Comparison of ENCODE assay signal across 19 cellular contexts in the genomic region with DNA sequence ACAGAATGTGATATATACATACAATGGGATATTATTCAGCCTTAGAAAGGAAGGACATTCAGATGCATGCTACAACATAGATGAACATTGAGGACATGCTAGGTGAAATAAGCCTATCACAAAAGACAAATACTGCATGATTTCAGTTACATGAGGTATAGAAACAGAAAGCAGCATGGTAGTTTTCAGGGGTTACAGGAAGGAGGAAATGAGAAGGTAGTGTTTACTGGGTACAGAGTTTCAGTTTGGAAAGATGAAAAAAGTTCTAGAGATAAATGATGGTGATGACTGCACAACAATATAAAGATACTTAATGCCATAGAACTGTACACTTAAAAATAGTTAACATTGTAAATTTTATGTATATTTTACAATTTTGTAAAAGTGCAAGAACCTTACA.
DNase-seq lines count a peak whose midpoint lies in the region; ATAC-seq, FAIRE-seq and TF ChIP-seq lines count a peak whose summit lies in the region.
"Had no signal": no experiment of that assay in that cellular context is flagged by ENCODE, and none has a peak within 500 bp of the region (broad histone marks: within the 10 kb centered on the region; RNA-seq: fewer than 3 reads in every experiment).

No MANE protein-coding gene starts in this region.

- FAIRE-seq in GM12878 (lab: Jason Lieb, UNC), result no peak
- FAIRE-seq: endothelial cell of umbilical vein had no signal

- H3K27me3 ChIP-seq in GM12878 (replicated peaks in 1 of 2; ENCODE audit: control insufficient read depth in 2 of 2, insufficient read depth in 2 of 2, low read length in 1 of 2), result no peaks in the 10 kb centered on the region
- H3K27me3 ChIP-seq: BLaER1 treated with 17β-estradiol and CSF1 and Interleukin-3, amounts not matched to agents 10 nM and 100 nM; neural progenitor cell had no signal

- TF ChIP-seq EP300 in GM12878 (IDR thresholded peaks at IDR 0.05; ENCODE audit: borderline replicate concordance in 1 of 2, control insufficient read depth in 1 of 2, low read depth in 2 of 2, low read length in 2 of 2), result no peak

- no peaks in the 10 kb centered on the region for H3K9me3 ChIP-seq in GM12878 (replicated peaks; ENCODE audit: control insufficient read depth, insufficient read depth, low read length)

- no TSS peak for BruUV-seq in GM12878 (replicated peaks; lab: Mats Ljungman, UMichigan)

- in situ Hi-C loops in GM12878 (cut with MboI), result no loop called here

- H3K79me2 ChIP-seq in GM12878 (ENCODE audit: control insufficient read depth, insufficient read depth, low read length), result no peaks in the 10 kb centered on the region

- no peak for TF ChIP-seq POLR2A in GM12878 (IDR thresholded peaks at IDR 0.05; ENCODE audit: low read depth, low read length)

- no peak overlapping the region for H3K9ac ChIP-seq in GM12878 (ENCODE audit: control insufficient read depth, insufficient read depth, low read length)
- H3K9ac ChIP-seq: BLaER1 treated with 17β-estradiol and CSF1 and Interleukin-3, amounts not matched to agents 10 nM and 100 nM; neural progenitor cell had no signal

- SMC1A ChIA-PET in GM12878 (lab: Charles Lee; ENCODE audit: uncharacterized antibody, unreplicated experiment), result no interaction called here

- RAD21 ChIA-PET in GM12878 (lab: Charles Lee; ENCODE audit: unreplicated experiment), result no interaction called here

- H3K27ac ChIP-seq in GM12878 (ENCODE audit: control insufficient read depth, insufficient read depth), result no peak overlapping the region
- H3K27ac ChIP-seq: BLaER1 treated with 17β-estradiol and CSF1 and Interleukin-3, amounts not matched to agents 10 nM and 100 nM; HL-60; neural progenitor cell had no signal

- H3K4me1 ChIP-seq in GM12878 (ENCODE audit: control insufficient read depth, insufficient read depth, low read length), result no peaks in the 10 kb centered on the region
- H3K4me1 ChIP-seq: BLaER1 treated with 17β-estradiol and CSF1 and Interleukin-3, amounts not matched to agents 10 nM and 100 nM had no signal

- no peak overlapping the region for H3K4me3 ChIP-seq in GM12878
- H3K4me3 ChIP-seq: BLaER1 treated with 17β-estradiol and CSF1 and Interleukin-3, amounts not matched to agents 10 nM and 100 nM; neural progenitor cell had no signal

- CTCF ChIA-PET in GM12878 (lab: Yijun Ruan, JAX), result no interaction called here

- peak; percentile 94 for ATAC-seq in GM18909 (IDR thresholded peaks at IDR 0.05; ENCODE audit: poor library complexity, unreplicated experiment)
- peak; percentile 87 for ATAC-seq in GM21528 (IDR thresholded peaks at IDR 0.05; ENCODE audit: low FRiP score, unreplicated experiment)
- peak; percentile 91 for ATAC-seq in HG03175 (IDR thresholded peaks at IDR 0.05; ENCODE audit: unreplicated experiment)
- peak; percentile 83 for ATAC-seq in GM12878
- ATAC-seq: activated T-cell treated with anti-CD3 and anti-CD28 coated beads, Interleukin-2, amount 50 U/mL, for 72 hours; stimulated activated naive CD8-positive, alpha-beta T cell treated with anti-CD3 and anti-CD28 coated beads, Interleukin-15, Interleukin-2, amounts not matched to agents 100 U/mL and 50 U/mL, for 24 hours had no signal

- no peak for DNase-seq in GM12878 (ENCODE audit: low read depth, low spot score)
- no peak for DNase-seq in stimulated activated CD4-positive, alpha-beta T cell treated with anti-CD3 and anti-CD28 coated beads, Interleukin-4, amount 100 ng/mL, for 1 hour
- DNase-seq in NCI-H1105 (lab: John Stamatoyannopoulos, UW), result no peak
- no peak for DNase-seq in GM03348 (ENCODE audit: low spot score)
- DNase-seq: activated CD4-positive, alpha-beta T cell treated with anti-CD3 and anti-CD28 coated beads, Interleukin-2, amount 10 ng/mL, durations not matched to agents 24 days and 14 days; activated T-cell treated with anti-CD3 and anti-CD28 coated beads, Interleukin-2, amount 50 U/mL, for 72 hours; cerebellar nuclear complex; H7; Kasumi-1; NCI-H1930; NCI-H82; stimulated activated naive CD8-positive, alpha-beta T cell treated with anti-CD3 and anti-CD28 coated beads, Interleukin-15, Interleukin-2, amounts not matched to agents 100 U/mL and 50 U/mL, for 24 hours had no signal

- H4K20me1 ChIP-seq in GM12878 (ENCODE audit: control insufficient read depth, insufficient read depth), result no peaks in the 10 kb centered on the region
- H4K20me1 ChIP-seq: BLaER1 treated with 17β-estradiol and CSF1 and Interleukin-3, amounts not matched to agents 10 nM and 100 nM had no signal

- H2AFZ ChIP-seq in GM12878 (ENCODE audit: control insufficient read depth, low read depth, low read length), result no peak overlapping the region
- H2AFZ ChIP-seq: neural progenitor cell had no signal

- H3K36me3 ChIP-seq in GM12878 (ENCODE audit: control insufficient read depth in 2 of 2, insufficient read depth in 2 of 2, low read length in 1 of 2), result no peaks in the 10 kb centered on the region
- H3K36me3 ChIP-seq: BLaER1 treated with 17β-estradiol and CSF1 and Interleukin-3, amounts not matched to agents 10 nM and 100 nM; neural progenitor cell had no signal

- POLR2A ChIA-PET in GM12878 (lab: Charles Lee), result no interaction called here

- TF ChIP-seq CTCF in GM12878 (IDR thresholded peaks at IDR 0.05 in 2 of 3, conservative IDR thresholded peaks at IDR 0.05 in 1 of 3; ENCODE audit: control insufficient read depth in 2 of 3, extremely low read depth in 1 of 3, insufficient read depth in 1 of 3, low read depth in 3 of 3, low read length in 3 of 3), result no peak

- no peak overlapping the region for H3K4me2 ChIP-seq in GM12878 (ENCODE audit: control insufficient read depth, insufficient read depth)
- H3K4me2 ChIP-seq: BLaER1 treated with 17β-estradiol and CSF1 and Interleukin-3, amounts not matched to agents 10 nM and 100 nM; neural progenitor cell had no signal

- no peak for TF ChIP-seq RAD21 in GM12878 (IDR thresholded peaks at IDR 0.05; ENCODE audit: insufficient read depth, low read depth, low read length)

- intact Hi-C loops in GM12878 (cut with micrococcal nuclease; ENCODE audit: unreplicated experiment), result no loop called here

TF ChIP-seq in GM12878, 131 proteins besides CTCF, POLR2A, EP300 and RAD21 (continues in another document):
- no peak for TF ChIP-seq FOXK2 (IDR thresholded peaks at IDR 0.05)
- TF ChIP-seq HDGF (IDR thresholded peaks at IDR 0.05), result no peak
- TF ChIP-seq TBL1XR1 (IDR thresholded peaks at IDR 0.05; ENCODE audit: low read depth, low read length), result no peak
- TF ChIP-seq IKZF1 (conservative IDR thresholded peaks at IDR 0.05), result no peak
- TF ChIP-seq, protein P1, sequence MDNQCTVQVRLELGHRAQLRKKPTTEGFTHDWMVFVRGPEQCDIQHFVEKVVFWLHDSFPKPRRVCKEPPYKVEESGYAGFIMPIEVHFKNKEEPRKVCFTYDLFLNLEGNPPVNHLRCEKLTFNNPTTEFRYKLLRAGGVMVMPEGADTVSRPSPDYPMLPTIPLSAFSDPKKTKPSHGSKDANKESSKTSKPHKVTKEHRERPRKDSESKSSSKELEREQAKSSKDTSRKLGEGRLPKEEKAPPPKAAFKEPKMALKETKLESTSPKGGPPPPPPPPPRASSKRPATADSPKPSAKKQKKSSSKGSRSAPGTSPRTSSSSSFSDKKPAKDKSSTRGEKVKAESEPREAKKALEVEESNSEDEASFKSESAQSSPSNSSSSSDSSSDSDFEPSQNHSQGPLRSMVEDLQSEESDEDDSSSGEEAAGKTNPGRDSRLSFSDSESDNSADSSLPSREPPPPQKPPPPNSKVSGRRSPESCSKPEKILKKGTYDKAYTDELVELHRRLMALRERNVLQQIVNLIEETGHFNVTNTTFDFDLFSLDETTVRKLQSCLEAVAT (IDR thresholded peaks at IDR 0.05), result no peak
- TF ChIP-seq ZNF622 (IDR thresholded peaks at IDR 0.05), result no peak
- TF ChIP-seq CREM (IDR thresholded peaks at IDR 0.05; ENCODE audit: low read depth), result no peak
- TF ChIP-seq CHD4 (IDR thresholded peaks at IDR 0.05), result no peak
- no peak for TF ChIP-seq MTA2 (IDR thresholded peaks at IDR 0.05; ENCODE audit: low read depth)
- TF ChIP-seq, protein P2, sequence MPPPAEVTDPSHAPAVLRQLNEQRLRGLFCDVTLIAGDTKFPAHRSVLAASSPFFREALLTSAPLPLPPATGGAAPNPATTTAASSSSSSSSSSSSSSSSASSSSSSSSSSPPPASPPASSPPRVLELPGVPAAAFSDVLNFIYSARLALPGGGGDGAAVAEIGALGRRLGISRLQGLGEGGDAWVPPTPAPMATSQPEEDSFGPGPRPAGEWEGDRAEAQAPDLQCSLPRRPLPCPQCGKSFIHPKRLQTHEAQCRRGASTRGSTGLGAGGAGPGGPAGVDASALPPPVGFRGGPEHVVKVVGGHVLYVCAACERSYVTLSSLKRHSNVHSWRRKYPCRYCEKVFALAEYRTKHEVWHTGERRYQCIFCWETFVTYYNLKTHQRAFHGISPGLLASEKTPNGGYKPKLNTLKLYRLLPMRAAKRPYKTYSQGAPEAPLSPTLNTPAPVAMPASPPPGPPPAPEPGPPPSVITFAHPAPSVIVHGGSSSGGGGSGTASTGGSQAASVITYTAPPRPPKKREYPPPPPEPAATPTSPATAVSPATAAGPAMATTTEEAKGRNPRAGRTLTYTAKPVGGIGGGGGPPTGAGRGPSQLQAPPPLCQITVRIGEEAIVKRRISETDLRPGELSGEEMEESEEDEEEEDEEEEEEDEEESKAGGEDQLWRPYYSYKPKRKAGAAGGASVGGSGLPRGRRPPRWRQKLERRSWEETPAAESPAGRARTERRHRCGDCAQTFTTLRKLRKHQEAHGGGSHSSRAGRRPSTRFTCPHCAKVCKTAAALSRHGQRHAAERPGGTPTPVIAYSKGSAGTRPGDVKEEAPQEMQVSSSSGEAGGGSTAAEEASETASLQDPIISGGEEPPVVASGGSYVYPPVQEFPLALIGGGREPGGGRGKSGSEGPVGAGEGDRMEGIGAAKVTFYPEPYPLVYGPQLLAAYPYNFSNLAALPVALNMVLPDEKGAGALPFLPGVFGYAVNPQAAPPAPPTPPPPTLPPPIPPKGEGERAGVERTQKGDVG (CRISPR knock-in tag; IDR thresholded peaks at IDR 0.05), result no peak
- TF ChIP-seq, protein P3, sequence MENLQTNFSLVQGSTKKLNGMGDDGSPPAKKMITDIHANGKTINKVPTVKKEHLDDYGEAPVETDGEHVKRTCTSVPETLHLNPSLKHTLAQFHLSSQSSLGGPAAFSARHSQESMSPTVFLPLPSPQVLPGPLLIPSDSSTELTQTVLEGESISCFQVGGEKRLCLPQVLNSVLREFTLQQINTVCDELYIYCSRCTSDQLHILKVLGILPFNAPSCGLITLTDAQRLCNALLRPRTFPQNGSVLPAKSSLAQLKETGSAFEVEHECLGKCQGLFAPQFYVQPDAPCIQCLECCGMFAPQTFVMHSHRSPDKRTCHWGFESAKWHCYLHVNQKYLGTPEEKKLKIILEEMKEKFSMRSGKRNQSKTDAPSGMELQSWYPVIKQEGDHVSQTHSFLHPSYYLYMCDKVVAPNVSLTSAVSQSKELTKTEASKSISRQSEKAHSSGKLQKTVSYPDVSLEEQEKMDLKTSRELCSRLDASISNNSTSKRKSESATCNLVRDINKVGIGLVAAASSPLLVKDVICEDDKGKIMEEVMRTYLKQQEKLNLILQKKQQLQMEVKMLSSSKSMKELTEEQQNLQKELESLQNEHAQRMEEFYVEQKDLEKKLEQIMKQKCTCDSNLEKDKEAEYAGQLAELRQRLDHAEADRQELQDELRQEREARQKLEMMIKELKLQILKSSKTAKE (IDR thresholded peaks at IDR 0.05; ENCODE audit: low read depth, poor library complexity, severe bottlenecking), result no peak
- no peak for TF ChIP-seq STAT3 (IDR thresholded peaks at IDR 0.05; ENCODE audit: low read depth, low read length)
